Comparison of ENCODE assay signal across 1 cellular context in the genomic region with DNA sequence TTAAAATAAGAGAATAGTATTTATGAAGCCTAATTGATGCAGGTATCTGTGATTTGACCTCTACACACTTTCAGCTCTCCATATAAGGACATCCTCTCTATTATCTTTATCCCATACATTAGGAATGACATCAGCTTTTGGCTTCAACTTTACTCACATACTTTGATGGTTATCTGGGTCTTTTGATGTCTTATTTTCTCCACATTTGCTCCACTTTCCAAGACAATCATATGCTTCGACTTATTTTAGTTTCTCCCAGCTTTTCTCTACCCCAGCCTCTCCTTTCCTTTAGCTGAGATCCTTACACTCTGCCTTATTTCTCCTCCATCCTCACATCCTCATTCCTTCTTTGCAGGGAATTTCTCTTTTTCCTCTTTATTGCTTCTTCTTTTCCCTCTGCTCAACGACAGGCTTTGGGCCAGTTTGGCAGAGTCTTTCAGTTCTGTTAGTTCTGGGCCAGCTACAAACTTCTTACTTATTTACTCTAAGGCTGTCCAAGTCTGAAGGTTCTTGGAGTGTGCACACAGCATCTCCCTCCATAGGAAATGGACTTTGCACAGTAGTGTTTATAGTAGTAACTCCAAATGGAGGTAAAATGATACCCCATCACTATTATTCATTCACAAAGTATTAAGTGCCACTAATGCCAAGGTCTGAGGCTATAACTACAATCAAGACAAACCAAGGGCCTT.
TF ChIP-seq lines count a peak whose summit lies in the region.

No MANE protein-coding gene starts in this region.

TF ChIP-seq in IMR-90, 13 proteins besides CTCF, POLR2A, EP300 and RAD21 (continued from another document):
- TF ChIP-seq, protein P1, sequence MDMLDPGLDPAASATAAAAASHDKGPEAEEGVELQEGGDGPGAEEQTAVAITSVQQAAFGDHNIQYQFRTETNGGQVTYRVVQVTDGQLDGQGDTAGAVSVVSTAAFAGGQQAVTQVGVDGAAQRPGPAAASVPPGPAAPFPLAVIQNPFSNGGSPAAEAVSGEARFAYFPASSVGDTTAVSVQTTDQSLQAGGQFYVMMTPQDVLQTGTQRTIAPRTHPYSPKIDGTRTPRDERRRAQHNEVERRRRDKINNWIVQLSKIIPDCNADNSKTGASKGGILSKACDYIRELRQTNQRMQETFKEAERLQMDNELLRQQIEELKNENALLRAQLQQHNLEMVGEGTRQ (IDR thresholded peaks at IDR 0.05; ENCODE audit: low read depth, low read length) = no peak
- no peak for TF ChIP-seq MAFK (IDR thresholded peaks at IDR 0.05; ENCODE audit: low read depth, low read length)
- TF ChIP-seq MAZ (IDR thresholded peaks at IDR 0.05; ENCODE audit: borderline replicate concordance, low read depth, low read length) = no peak
- TF ChIP-seq RFX5 (IDR thresholded peaks at IDR 0.05; ENCODE audit: low read depth, low read length) = no peak
- no peak for TF ChIP-seq CHD1 (IDR thresholded peaks at IDR 0.05; ENCODE audit: low read depth, low read length)
- TF ChIP-seq RCOR1 (IDR thresholded peaks at IDR 0.05; ENCODE audit: insufficient replicate concordance, low read length) = no peak
- no peak for TF ChIP-seq FOS (IDR thresholded peaks at IDR 0.05; ENCODE audit: low read depth, low read length)
- no peak for TF ChIP-seq ELK1 (IDR thresholded peaks at IDR 0.05; ENCODE audit: borderline replicate concordance, low read depth, low read length)
- no peak for TF ChIP-seq CEBPB (IDR thresholded peaks at IDR 0.05; ENCODE audit: low read depth, low read length)
